14 cellular contexts compared by ENCODE assay signal in genomic region chr1:71045463-71046028, GRCh38. TPM values are rescaled to one million over a fixed set of nuclear protein-coding genes. Genes with fewer than 3 reads are reported as not detected.
A peak's percentile ranks its signal among the peaks of the same experiment; 100 is the strongest.
DNase-seq lines count a peak whose midpoint lies in the region; ATAC-seq and TF ChIP-seq lines count a peak whose summit lies in the region.
"Had no signal": no experiment of that assay in that cellular context is flagged by ENCODE, and none has a peak within 500 bp of the region (broad histone marks: within the 10 kb centered on the region; RNA-seq: fewer than 3 reads in every experiment).

No MANE protein-coding gene starts in this region.

- ATAC-seq in HG03378 (IDR thresholded peaks at IDR 0.05; ENCODE audit: unreplicated experiment): no peak

- H3K9me3 Mint-ChIP-seq in neural crest cell: no peaks in the 10 kb centered on the region

- no peak for DNase-seq in AG10803 (ENCODE audit: low read depth)
- DNase-seq in neural crest cell (ENCODE audit: low read depth, low spot score): no peak
- no peak for DNase-seq in hepatic stellate cell (ENCODE audit: low spot score)
- DNase-seq in T-helper 9 cell: no peak
- no peak for DNase-seq in Kasumi-1 (lab: John Stamatoyannopoulos, UW)
- DNase-seq: activated CD4-positive, alpha-beta T cell treated with anti-CD3 and anti-CD28 coated beads, Interleukin-2, amount 50 U/mL, for 4 hours; anterior cingulate cortex; dermis blood vessel endothelial cell; NCI-H2029 treated with DMSO at 0.1 percent for 48 hours; NCI-H526 treated with DMSO at 0.1 percent for 48 hours; stimulated activated CD4-positive, alpha-beta T cell treated with anti-CD3 and anti-CD28 coated beads, Interleukin-4, amount 100 ng/mL, for 1 hour had no signal

- H3K36me3 Mint-ChIP-seq in neural crest cell (ENCODE audit: low read depth): peaks cover 2% of the 10 kb centered on the region

- H3K36me3 ChIP-seq in Loucy (ENCODE audit: insufficient read depth, low read length) (no peaks in the 10 kb centered on the region), endocrine pancreas (ENCODE audit: control insufficient read depth, insufficient read depth, low read length) (no peaks in the 10 kb centered on the region)

- H3K4me3 ChIP-seq in AG10803 (ENCODE audit: low read length) (peak overlapping the region; percentile 18), Loucy (ENCODE audit: low read length, poor library complexity, severe bottlenecking) (peak overlapping the region; percentile 90), endocrine pancreas (ENCODE audit: control insufficient read depth, insufficient read depth, low read length) (peak overlapping the region; percentile 14)

- H3K9ac ChIP-seq in Loucy (ENCODE audit: low read depth, low read length, poor library complexity, severe bottlenecking): peak overlapping the region; percentile 77
- no peak overlapping the region for H3K9ac ChIP-seq in endocrine pancreas (ENCODE audit: control insufficient read depth, insufficient read depth, low read length)

- peaks cover 15% of the 10 kb centered on the region for H4K20me1 ChIP-seq in Loucy (ENCODE audit: insufficient read depth, low read length, poor library complexity, severe bottlenecking)

- peak overlapping the region; percentile 75 for H3K4me2 ChIP-seq in Loucy (ENCODE audit: low read depth, low read length, poor library complexity, severe bottlenecking)

- H3K4me1 Mint-ChIP-seq in neural crest cell: peaks cover 7% of the 10 kb centered on the region

- H3F3A ChIP-seq in Loucy (ENCODE audit: low read depth): no peaks in the 10 kb centered on the region

- H3K27me3 Mint-ChIP-seq in neural crest cell (ENCODE audit: low read depth): peaks cover 85% of the 10 kb centered on the region

- H3K9me3 ChIP-seq in Loucy (ENCODE audit: insufficient read depth, low read depth, low read length) (no peaks in the 10 kb centered on the region), endocrine pancreas (ENCODE audit: control insufficient read depth, low read length) (no peaks in the 10 kb centered on the region)

- no peak overlapping the region for H3K27ac Mint-ChIP-seq in neural crest cell (ENCODE audit: unreplicated experiment)

- H3K4me3 Mint-ChIP-seq in neural crest cell: peak overlapping the region; percentile 50

- H3K27me3 ChIP-seq in Loucy (ENCODE audit: insufficient read depth, low read length, poor library complexity, severe bottlenecking): no peaks in the 10 kb centered on the region
- no peaks in the 10 kb centered on the region for H3K27me3 ChIP-seq in endocrine pancreas (ENCODE audit: control insufficient read depth, insufficient read depth, low read length)

- no peak for TF ChIP-seq CTCF in AG10803 (conservative IDR thresholded peaks at IDR 0.05; ENCODE audit: low read length)
- no peak for TF ChIP-seq CTCF in Loucy (conservative IDR thresholded peaks at IDR 0.05; ENCODE audit: low read length)
- no peak for TF ChIP-seq CTCF in neural crest cell (conservative IDR thresholded peaks at IDR 0.05)

- H3K4me1 ChIP-seq in Loucy (ENCODE audit: insufficient read depth, low read length, poor library complexity, severe bottlenecking): peaks cover 55% of the 10 kb centered on the region
- no peaks in the 10 kb centered on the region for H3K4me1 ChIP-seq in endocrine pancreas (ENCODE audit: control insufficient read depth, insufficient read depth, low read length)

- peak overlapping the region; percentile 74; the same call in 1 of the 2 replicates for H2AFZ ChIP-seq in Loucy (ENCODE audit: low read length)

- no peaks in the 10 kb centered on the region for H3K9me2 ChIP-seq in Loucy (replicated peaks; ENCODE audit: low read depth, low read length)

- peaks cover 49% of the 10 kb centered on the region for H3K79me2 ChIP-seq in Loucy (ENCODE audit: insufficient read depth, low read length)

RNA-seq across cellular contexts. Expression of gene PTGER3, which starts 2.1 kb away (rescaled TPM):
- not detected in 2 replicates for total RNA-seq in neural crest cell
- total RNA-seq: dermis blood vessel endothelial cell had no signal

RNA-seq across cellular contexts. Expression of gene ZRANB2, which starts 35.3 kb away (rescaled TPM):
- total RNA-seq in neural crest cell: 112 and 113 TPM in 2 replicates

Comparison
In these comparisons a context has a peak if more than half of its experiments do, and no peak if none do; other contexts are left out.
1. H3K4me3 ChIP-seq: peak in every context shown above with its lines; median percentile 90 in Loucy; 18 in AG10803; 14 in endocrine pancreas.